Comparison of ENCODE assay signal across 1 cellular context in the genomic region with DNA sequence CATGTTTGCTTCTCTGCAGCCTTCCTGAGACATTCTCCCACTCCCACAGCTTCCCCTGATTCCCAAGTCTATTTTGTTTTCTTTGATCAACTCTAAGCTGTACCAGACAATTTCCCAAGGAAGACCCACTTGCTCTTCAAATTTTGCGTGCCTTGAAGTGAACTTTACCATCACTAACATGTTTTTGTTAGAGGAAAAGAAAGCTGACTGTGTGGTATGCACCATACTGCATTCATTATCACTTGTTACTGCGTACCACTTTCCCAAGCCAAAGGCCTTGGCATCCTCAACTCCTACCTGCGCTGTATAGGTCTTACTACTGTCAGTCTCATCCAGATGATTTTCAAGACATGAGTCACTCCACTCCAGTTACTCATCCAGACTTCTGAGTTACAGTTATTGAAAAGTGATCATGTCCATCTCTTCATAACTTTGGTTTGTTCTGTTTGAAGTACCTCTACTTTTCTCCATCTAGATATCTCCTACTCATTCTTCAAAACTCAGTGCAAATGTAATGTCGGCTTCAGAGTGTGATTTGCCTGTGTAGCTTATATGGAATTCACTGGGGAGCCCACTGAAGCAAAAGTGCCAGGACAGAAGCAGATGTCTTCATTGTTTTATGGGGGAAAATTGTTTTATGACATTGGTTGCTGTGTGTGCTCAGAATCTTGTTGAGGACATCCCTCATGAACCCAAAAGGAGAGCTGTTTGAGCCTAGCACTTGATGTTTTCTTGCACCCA.
TF ChIP-seq lines count a peak whose summit lies in the region.

No MANE protein-coding gene starts in this region.

TF ChIP-seq in K562, 482 proteins besides CTCF, POLR2A, EP300 and RAD21 (continued from another document and continues in another):
- TF ChIP-seq, protein P1, sequence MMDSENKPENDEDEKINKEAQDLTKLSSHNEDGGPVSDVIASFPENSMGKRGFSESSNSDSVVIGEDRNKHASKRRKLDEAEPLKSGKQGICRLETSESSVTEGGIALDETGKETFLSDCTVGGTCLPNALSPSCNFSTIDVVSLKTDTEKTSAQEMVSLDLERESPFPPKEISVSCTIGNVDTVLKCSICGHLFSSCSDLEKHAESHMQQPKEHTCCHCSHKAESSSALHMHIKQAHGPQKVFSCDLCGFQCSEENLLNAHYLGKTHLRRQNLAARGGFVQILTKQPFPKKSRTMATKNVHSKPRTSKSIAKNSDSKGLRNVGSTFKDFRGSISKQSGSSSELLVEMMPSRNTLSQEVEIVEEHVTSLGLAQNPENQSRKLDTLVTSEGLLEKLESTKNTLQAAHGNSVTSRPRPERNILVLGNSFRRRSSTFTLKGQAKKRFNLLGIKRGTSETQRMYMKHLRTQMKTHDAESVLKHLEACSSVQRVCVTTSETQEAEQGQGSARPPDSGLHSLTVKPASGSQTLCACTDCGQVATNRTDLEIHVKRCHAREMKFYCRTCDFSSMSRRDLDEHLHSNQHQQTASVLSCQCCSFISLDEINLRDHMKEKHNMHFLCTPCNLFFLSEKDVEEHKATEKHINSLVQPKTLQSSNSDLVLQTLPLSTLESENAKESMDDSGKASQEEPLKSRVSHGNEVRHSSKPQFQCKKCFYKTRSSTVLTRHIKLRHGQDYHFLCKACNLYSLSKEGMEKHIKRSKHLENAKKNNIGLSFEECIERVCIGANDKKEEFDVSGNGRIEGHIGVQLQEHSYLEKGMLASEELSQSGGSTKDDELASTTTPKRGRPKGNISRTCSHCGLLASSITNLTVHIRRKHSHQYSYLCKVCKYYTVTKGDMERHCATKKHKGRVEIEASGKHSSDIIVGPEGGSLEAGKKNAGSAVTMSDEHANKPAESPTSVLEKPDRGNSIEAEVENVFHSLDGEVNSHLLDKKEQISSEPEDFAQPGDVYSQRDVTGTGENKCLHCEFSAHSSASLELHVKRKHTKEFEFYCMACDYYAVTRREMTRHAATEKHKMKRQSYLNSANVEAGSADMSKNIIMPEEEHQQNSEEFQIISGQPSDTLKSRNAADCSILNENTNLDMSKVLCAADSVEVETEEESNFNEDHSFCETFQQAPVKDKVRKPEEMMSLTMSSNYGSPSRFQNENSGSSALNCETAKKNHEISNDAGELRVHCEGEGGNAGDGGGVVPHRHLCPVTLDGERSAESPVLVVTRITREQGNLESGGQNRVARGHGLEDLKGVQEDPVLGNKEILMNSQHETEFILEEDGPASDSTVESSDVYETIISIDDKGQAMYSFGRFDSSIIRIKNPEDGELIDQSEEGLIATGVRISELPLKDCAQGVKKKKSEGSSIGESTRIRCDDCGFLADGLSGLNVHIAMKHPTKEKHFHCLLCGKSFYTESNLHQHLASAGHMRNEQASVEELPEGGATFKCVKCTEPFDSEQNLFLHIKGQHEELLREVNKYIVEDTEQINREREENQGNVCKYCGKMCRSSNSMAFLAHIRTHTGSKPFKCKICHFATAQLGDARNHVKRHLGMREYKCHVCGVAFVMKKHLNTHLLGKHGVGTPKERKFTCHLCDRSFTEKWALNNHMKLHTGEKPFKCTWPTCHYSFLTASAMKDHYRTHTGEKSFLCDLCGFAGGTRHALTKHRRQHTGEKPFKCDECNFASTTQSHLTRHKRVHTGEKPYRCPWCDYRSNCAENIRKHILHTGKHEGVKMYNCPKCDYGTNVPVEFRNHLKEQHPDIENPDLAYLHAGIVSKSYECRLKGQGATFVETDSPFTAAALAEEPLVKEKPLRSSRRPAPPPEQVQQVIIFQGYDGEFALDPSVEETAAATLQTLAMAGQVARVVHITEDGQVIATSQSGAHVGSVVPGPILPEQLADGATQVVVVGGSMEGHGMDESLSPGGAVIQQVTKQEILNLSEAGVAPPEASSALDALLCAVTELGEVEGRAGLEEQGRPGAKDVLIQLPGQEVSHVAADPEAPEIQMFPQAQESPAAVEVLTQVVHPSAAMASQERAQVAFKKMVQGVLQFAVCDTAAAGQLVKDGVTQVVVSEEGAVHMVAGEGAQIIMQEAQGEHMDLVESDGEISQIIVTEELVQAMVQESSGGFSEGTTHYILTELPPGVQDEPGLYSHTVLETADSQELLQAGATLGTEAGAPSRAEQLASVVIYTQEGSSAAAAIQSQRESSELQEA (IDR thresholded peaks at IDR 0.05; ENCODE audit: low read depth), result no peak
- TF ChIP-seq, protein P2, sequence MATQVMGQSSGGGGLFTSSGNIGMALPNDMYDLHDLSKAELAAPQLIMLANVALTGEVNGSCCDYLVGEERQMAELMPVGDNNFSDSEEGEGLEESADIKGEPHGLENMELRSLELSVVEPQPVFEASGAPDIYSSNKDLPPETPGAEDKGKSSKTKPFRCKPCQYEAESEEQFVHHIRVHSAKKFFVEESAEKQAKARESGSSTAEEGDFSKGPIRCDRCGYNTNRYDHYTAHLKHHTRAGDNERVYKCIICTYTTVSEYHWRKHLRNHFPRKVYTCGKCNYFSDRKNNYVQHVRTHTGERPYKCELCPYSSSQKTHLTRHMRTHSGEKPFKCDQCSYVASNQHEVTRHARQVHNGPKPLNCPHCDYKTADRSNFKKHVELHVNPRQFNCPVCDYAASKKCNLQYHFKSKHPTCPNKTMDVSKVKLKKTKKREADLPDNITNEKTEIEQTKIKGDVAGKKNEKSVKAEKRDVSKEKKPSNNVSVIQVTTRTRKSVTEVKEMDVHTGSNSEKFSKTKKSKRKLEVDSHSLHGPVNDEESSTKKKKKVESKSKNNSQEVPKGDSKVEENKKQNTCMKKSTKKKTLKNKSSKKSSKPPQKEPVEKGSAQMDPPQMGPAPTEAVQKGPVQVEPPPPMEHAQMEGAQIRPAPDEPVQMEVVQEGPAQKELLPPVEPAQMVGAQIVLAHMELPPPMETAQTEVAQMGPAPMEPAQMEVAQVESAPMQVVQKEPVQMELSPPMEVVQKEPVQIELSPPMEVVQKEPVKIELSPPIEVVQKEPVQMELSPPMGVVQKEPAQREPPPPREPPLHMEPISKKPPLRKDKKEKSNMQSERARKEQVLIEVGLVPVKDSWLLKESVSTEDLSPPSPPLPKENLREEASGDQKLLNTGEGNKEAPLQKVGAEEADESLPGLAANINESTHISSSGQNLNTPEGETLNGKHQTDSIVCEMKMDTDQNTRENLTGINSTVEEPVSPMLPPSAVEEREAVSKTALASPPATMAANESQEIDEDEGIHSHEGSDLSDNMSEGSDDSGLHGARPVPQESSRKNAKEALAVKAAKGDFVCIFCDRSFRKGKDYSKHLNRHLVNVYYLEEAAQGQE (CRISPR knock-in tag; IDR thresholded peaks at IDR 0.05; ENCODE audit: low read depth), result no peak
- TF ChIP-seq NCOA6 (IDR thresholded peaks at IDR 0.05), result no peak
- TF ChIP-seq ZNF23 (CRISPR knock-in tag; IDR thresholded peaks at IDR 0.05), result no peak
- TF ChIP-seq CUX1 (CRISPR knock-in tag; IDR thresholded peaks at IDR 0.05), result no peak
- no peak for TF ChIP-seq ZNF644 (tag; IDR thresholded peaks at IDR 0.05; ENCODE audit: low read depth)
- no peak for TF ChIP-seq ZNF79 (CRISPR knock-in tag; IDR thresholded peaks at IDR 0.05; ENCODE audit: low read depth)
- peak; percentile 61 for TF ChIP-seq POLR2B (IDR thresholded peaks at IDR 0.05; ENCODE audit: low read depth, partially characterized antibody)
- no peak for TF ChIP-seq ETS2 (tag; IDR thresholded peaks at IDR 0.05; ENCODE audit: borderline replicate concordance, poor library complexity, severe bottlenecking)
- TF ChIP-seq ZNF589 (CRISPR knock-in tag; IDR thresholded peaks at IDR 0.05; ENCODE audit: low read depth), result no peak
- TF ChIP-seq JUND (IDR thresholded peaks at IDR 0.05; ENCODE audit: borderline replicate concordance, low read depth, low read length), result peak; percentile 16; the same call in 1 of the 2 replicates
- no peak for TF ChIP-seq JUND (tag; IDR thresholded peaks at IDR 0.05; ENCODE audit: borderline replicate concordance, low read depth, low read length)
- no peak for TF ChIP-seq RBM15 (IDR thresholded peaks at IDR 0.05; ENCODE audit: insufficient read depth, low read length)
- TF ChIP-seq SP1 (CRISPR knock-in tag; IDR thresholded peaks at IDR 0.05), result no peak
- TF ChIP-seq HDAC8 (tag; IDR thresholded peaks at IDR 0.05), result no peak
- TF ChIP-seq NBN (IDR thresholded peaks at IDR 0.05; ENCODE audit: low read depth), result no peak
- TF ChIP-seq CCNT2 (IDR thresholded peaks at IDR 0.05; ENCODE audit: borderline replicate concordance, extremely low read depth, insufficient read length, low read depth, low read length), result no peak
- TF ChIP-seq TRIM28 (IDR thresholded peaks at IDR 0.05), result no peak
- no peak for TF ChIP-seq TAL1 (IDR thresholded peaks at IDR 0.05)
- TF ChIP-seq ZNF133 (CRISPR knock-in tag; IDR thresholded peaks at IDR 0.05), result no peak
- peak; percentile 63 for TF ChIP-seq MYNN (IDR thresholded peaks at IDR 0.05)
- no peak for TF ChIP-seq MYNN (CRISPR knock-in tag; IDR thresholded peaks at IDR 0.05)
- TF ChIP-seq CREBBP (IDR thresholded peaks at IDR 0.05; ENCODE audit: low read depth, low read length), result no peak
- TF ChIP-seq RERE (CRISPR knock-in tag; IDR thresholded peaks at IDR 0.05; ENCODE audit: borderline replicate concordance), result no peak
- no peak for TF ChIP-seq ILK (tag; IDR thresholded peaks at IDR 0.05; ENCODE audit: borderline replicate concordance, low read depth)
- no peak for TF ChIP-seq HCFC1 (IDR thresholded peaks at IDR 0.05; ENCODE audit: low read depth, low read length)
- TF ChIP-seq PHTF2 (CRISPR knock-in tag; IDR thresholded peaks at IDR 0.05), result no peak
- TF ChIP-seq KLF6 (CRISPR knock-in tag; IDR thresholded peaks at IDR 0.05; ENCODE audit: borderline replicate concordance), result no peak
- TF ChIP-seq TFAM (CRISPR knock-in tag; conservative IDR thresholded peaks at IDR 0.05), result no peak
- no peak for TF ChIP-seq MYBL2 (IDR thresholded peaks at IDR 0.05; ENCODE audit: low read depth)
- no peak for TF ChIP-seq MYBL2 (CRISPR knock-in tag; IDR thresholded peaks at IDR 0.05; ENCODE audit: borderline replicate concordance)
- TF ChIP-seq CEBPG (CRISPR knock-in tag; IDR thresholded peaks at IDR 0.05), result no peak
- TF ChIP-seq CEBPG (tag; conservative IDR thresholded peaks at IDR 0.05 in 1 of 2, IDR thresholded peaks at IDR 0.05 in 1 of 2), result no peak
- TF ChIP-seq CBX2 (IDR thresholded peaks at IDR 0.05; ENCODE audit: insufficient read depth, low read length, poor library complexity, severe bottlenecking), result no peak
